1 cellular context compared by ENCODE assay signal in the genomic region with DNA sequence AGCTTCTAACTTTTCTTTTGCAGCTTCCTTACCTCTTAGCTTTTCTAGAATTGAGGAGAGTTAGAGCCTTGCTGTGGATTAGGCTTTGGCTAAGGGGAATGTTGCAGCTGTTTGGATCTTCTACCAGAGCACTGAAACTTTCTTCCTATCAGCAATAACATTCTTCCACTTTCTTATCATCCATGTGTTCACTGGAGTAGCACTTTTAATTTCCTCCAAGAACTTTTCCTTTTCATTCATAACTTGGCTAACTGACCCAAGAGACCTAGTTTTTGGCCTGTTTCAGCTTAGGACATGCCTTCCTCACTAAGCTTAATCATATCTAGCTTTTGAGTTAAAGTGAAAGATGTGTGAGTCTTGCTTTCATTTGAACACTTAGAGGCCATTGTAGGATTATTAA.
TF ChIP-seq lines count a peak whose summit lies in the region.

No MANE protein-coding gene starts in this region.

TF ChIP-seq in HepG2, 621 proteins besides CTCF, POLR2A, EP300 and RAD21:
- TF ChIP-seq XBP1 (CRISPR knock-in tag; IDR thresholded peaks at IDR 0.05) (no peak), ZNF773 (CRISPR knock-in tag; IDR thresholded peaks at IDR 0.05; ENCODE audit: borderline replicate concordance) (no peak), ZMYM4 (CRISPR knock-in tag; IDR thresholded peaks at IDR 0.05) (no peak), SAFB2 (CRISPR knock-in tag; IDR thresholded peaks at IDR 0.05; ENCODE audit: borderline replicate concordance, low read depth) (no peak), NFIB (CRISPR knock-in tag; IDR thresholded peaks at IDR 0.05; ENCODE audit: borderline replicate concordance) (no peak), ZNF484 (CRISPR knock-in tag; IDR thresholded peaks at IDR 0.05; ENCODE audit: borderline replicate concordance, low read depth) (no peak), ZNF124 (CRISPR knock-in tag; IDR thresholded peaks at IDR 0.05) (no peak)
